ENCODE assay signal across 7 cellular contexts in the genomic region with DNA sequence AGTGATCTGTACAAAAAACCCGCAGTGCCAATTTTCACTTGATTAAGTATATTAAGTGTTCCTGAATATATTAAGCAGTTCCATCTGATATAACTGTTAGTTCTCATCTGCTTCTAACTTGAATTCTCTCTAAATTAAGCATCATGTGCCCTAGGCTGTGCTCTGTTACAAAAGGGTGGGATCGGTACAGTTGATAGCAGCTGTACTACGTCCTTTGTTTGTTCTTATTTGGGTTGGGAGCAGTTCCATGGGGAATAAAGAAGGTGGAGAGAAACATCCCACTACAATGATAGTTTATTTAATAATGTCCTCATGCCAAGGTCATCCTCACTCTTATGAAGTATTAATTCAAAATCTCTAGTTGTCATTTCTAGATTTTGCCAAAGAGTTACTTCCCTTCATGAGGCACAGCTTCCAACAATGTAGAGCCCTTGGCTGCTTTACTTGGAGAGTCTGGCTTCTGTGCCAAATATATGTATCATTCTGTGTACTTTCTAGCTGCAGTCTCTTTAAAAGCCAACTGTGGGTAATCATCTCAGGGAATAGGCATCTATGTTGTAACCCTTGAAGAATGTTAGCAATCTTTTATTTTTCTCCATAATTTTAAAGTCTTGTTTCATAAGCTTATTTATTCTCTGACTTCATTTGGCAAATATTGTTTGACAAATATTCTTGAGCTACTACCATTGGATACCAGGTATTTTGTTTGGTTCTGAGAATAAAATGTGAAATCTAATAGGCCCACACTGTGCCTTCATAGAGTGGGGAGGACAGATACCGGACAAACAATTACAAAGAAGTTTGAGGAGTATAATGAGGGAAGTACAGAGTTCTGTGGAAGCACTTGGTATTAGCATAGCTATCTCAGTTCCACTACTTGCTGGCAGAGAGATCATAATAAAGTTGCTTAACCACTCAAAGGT. TPM values are rescaled to one million over a fixed set of nuclear protein-coding genes. Genes with fewer than 3 reads are reported as not detected.
DNase-seq lines count a peak whose midpoint lies in the region; ATAC-seq and TF ChIP-seq lines count a peak whose summit lies in the region.

No MANE protein-coding gene starts in this region.

- H3K36me3 ChIP-seq in body of pancreas (replicated peaks in 1 of 2; ENCODE audit: insufficient read depth in 1 of 2, low read depth in 2 of 2) (no peaks in the 10 kb centered on the region), kidney epithelial cell (ENCODE audit: control insufficient read depth, insufficient read depth, low read length) (no peaks in the 10 kb centered on the region), transverse colon (no peaks in the 10 kb centered on the region)

- H3K27ac ChIP-seq in body of pancreas (peak overlapping the region in 2 of 4 donors; percentile 43 to 62), transverse colon (peak overlapping the region; percentile 28 to 42 (median 38))

- DNase-seq in LHCN-M2 (ENCODE audit: low read depth) (peak; percentile 96), body of pancreas (peak in 2 of 4 donors; percentile 25 to 28), kidney epithelial cell (ENCODE audit: low read depth) (peak; percentile 55), transverse colon (no peak), cortex of kidney (lab: John Stamatoyannopoulos, UW) (no peak), cerebellar nuclear complex (lab: John Stamatoyannopoulos, UW) (no peak), superior temporal gyrus (ENCODE audit: extremely low spot score) (no peak)

- no peaks in the 10 kb centered on the region for H3K9me3 ChIP-seq in body of pancreas
- no peaks in the 10 kb centered on the region for H3K9me3 ChIP-seq in transverse colon

- H3K4me1 ChIP-seq in body of pancreas = peaks cover 9% of the 10 kb centered on the region
- peaks cover 0 to 10% (median 3%) of the 10 kb centered on the region in 4 donors for H3K4me1 ChIP-seq in transverse colon

- intact Hi-C loops in body of pancreas (cut with DNase I) (no loop called here), transverse colon (cut with DNase I; ENCODE audit: low total_unique reads) (no loop called here)

- no peak for TF ChIP-seq EP300 in transverse colon (IDR thresholded peaks at IDR 0.05; ENCODE audit: low read depth)

- in situ Hi-C loops in transverse colon (cut with MboI; ENCODE audit: low pct_ligation_motif_present in 1 of 4, low pct_unique_long_range_greater_than_20kb in 1 of 4, low sequenced_read_pairs in 3 of 4) = loop anchor here in 1 of 4 donors (25.0 kb wide), 1 partner anchor 661 kb away; a partner anchor contains a TSS

- TF ChIP-seq CTCF in body of pancreas (IDR thresholded peaks at IDR 0.05) = no peak
- no peak for TF ChIP-seq CTCF in kidney epithelial cell (IDR thresholded peaks at IDR 0.05; ENCODE audit: insufficient read depth, low read length, poor library complexity, severe bottlenecking)
- TF ChIP-seq CTCF in transverse colon (IDR thresholded peaks at IDR 0.05) = no peak

- H3K27me3 ChIP-seq in body of pancreas (no peaks in the 10 kb centered on the region), kidney epithelial cell (ENCODE audit: control insufficient read depth, insufficient read depth, low read length) (no peaks in the 10 kb centered on the region), transverse colon (no peaks in the 10 kb centered on the region)

- H3K4me3 ChIP-seq in body of pancreas (no peak overlapping the region), kidney epithelial cell (ENCODE audit: low read depth, low read length) (no peak overlapping the region), transverse colon (no peak overlapping the region)

- TF ChIP-seq POLR2A in body of pancreas (IDR thresholded peaks at IDR 0.05) (no peak), transverse colon (IDR thresholded peaks at IDR 0.05) (no peak)

- 56 to 73% methylated on average over 4 of the region's 4 CpGs for WGBS in body of pancreas, 2 donors
- WGBS in transverse colon (ENCODE audit: low coverage in 1 of 2), 2 donors = 67 to 72% methylated on average over 4 of the region's 4 CpGs

- ATAC-seq in body of pancreas = peak; percentile 87

RNA-seq across cellular contexts. Expression of a gene that starts 22.4 kb away (rescaled TPM):
- 91.3 and 93.2 TPM in 2 replicates for total RNA-seq in LHCN-M2 (2014; rRNA removed)
- polyA plus RNA-seq in LHCN-M2 (2012) = 16.9 TPM
- total RNA-seq in body of pancreas = 10 to 100 TPM; 29.7 to 42.0 TPM
- total RNA-seq in kidney epithelial cell = 29.0 and 41.8 TPM in 2 replicates
- total RNA-seq in transverse colon = 10 to 100 TPM; 18.1 to 54.6 (median 43.7) TPM

Comparison
In these comparisons a context has a peak if more than half of its experiments do, and no peak if none do; other contexts are left out.
1. DNase-seq: peak in LHCN-M2 (single experiment) and kidney epithelial cell (single experiment); none in transverse colon (single experiment), cortex of kidney (single experiment), cerebellar nuclear complex (0 of 2) and superior temporal gyrus (single experiment).